16 cellular contexts compared by ENCODE assay signal in genomic region chr3:45170071-45170470, GRCh38. TPM values are rescaled to one million over a fixed set of nuclear protein-coding genes. Genes with fewer than 3 reads are reported as not detected.
DNase-seq lines count a peak whose midpoint lies in the region; ATAC-seq and TF ChIP-seq lines count a peak whose summit lies in the region.
"Had no signal": no experiment of that assay in that cellular context is flagged by ENCODE, and none has a peak within 500 bp of the region (broad histone marks: within the 10 kb centered on the region; RNA-seq: fewer than 3 reads in every experiment).

No MANE protein-coding gene starts in this region.

- BruUV-seq in Panc1 (replicated peaks; lab: Mats Ljungman, UMichigan) = no TSS peak

- H3K36me3 ChIP-seq in ACC112 (ENCODE audit: insufficient read depth, low read length) = no peaks in the 10 kb centered on the region
- no peaks in the 10 kb centered on the region for H3K36me3 ChIP-seq in Panc1 (ENCODE audit: control insufficient read depth, insufficient read depth, low read length)
- no peaks in the 10 kb centered on the region for H3K36me3 ChIP-seq in neuronal stem cell (replicated peaks in 1 of 2; ENCODE audit: control insufficient read depth in 2 of 2, insufficient read depth in 2 of 2, low read length in 2 of 2)
- H3K36me3 ChIP-seq: breast epithelium had no signal

- peak overlapping the region; percentile 42 for H2AFZ ChIP-seq in ACC112 (ENCODE audit: low read length, unreplicated experiment)
- H2AFZ ChIP-seq in neuronal stem cell (ENCODE audit: low read length) = peak overlapping the region; percentile 36

- TF ChIP-seq CTCF in Panc1 (IDR thresholded peaks at IDR 0.05) (no peak), foreskin fibroblast (IDR thresholded peaks at IDR 0.05; ENCODE audit: low read depth, low read length) (no peak)

- H3K9me3 ChIP-seq in Panc1 (ENCODE audit: control insufficient read depth, insufficient read depth, low read depth, low read length) = no peaks in the 10 kb centered on the region
- H3K9me3 ChIP-seq in neuronal stem cell (replicated peaks in 1 of 2; ENCODE audit: control insufficient read depth in 2 of 2, insufficient read depth in 1 of 2, low read depth in 1 of 2, low read length in 2 of 2) = peaks cover 0 to 3% of the 10 kb centered on the region in 2 donors
- H3K9me3 ChIP-seq: breast epithelium had no signal

- no peak overlapping the region for H3K4ac ChIP-seq in neuronal stem cell (ENCODE audit: low read length)

- H3K4me3 ChIP-seq in ACC112 (ENCODE audit: low read depth, low read length) (no peak overlapping the region), Panc1 (ENCODE audit: low read depth in 2 of 2, low read length in 2 of 2) (no peak overlapping the region), foreskin fibroblast (ENCODE audit: low read depth in 1 of 2, low read length in 2 of 2) (no peak overlapping the region), neuronal stem cell (ENCODE audit: low read length in 2 of 2) (no peak overlapping the region)
- H3K4me3 ChIP-seq: breast epithelium had no signal

- DNase-seq in Panc1 (ENCODE audit: low read depth, low spot score) = no peak
- DNase-seq in foreskin fibroblast = peak; percentile 31 to 61
- DNase-seq in neuronal stem cell (ENCODE audit: low spot score) = no peak
- DNase-seq in NCI-H226 = no peak
- DNase-seq in stimulated activated effector memory CD8-positive, alpha-beta T cell treated with anti-CD3 and anti-CD28 coated beads, Interleukin-12 subunit alpha, Interleukin-12 subunit beta, amount 100 ng/mL, for 72 hours (ENCODE audit: low spot score in 2 of 2) = no peak
- DNase-seq: activated CD4-positive, CD25-positive, alpha-beta regulatory T cell; activated CD8-positive, alpha-beta memory T cell treated with anti-CD3 and anti-CD28 coated beads, Interleukin-2, amount 50 U/mL, for 48 hours; NCI-H1436; stimulated activated CD4-positive, alpha-beta T cell treated with anti-CD3 and anti-CD28 coated beads, Interleukin-4, amount 100 ng/mL, for 1 hour; SW 1271 had no signal

- no peaks in the 10 kb centered on the region for H3K27me3 ChIP-seq in ACC112 (ENCODE audit: insufficient read depth, low read length)
- no peaks in the 10 kb centered on the region for H3K27me3 ChIP-seq in Panc1 (ENCODE audit: control insufficient read depth, insufficient read depth, low read length)
- H3K27me3 ChIP-seq in neuronal stem cell (ENCODE audit: control insufficient read depth in 3 of 3, insufficient read depth in 3 of 3, low read depth in 1 of 3, low read length in 3 of 3) = peaks cover 0 to 3% (median 0%) of the 10 kb centered on the region in 3 experiments
- H3K27me3 ChIP-seq: breast epithelium had no signal

- no peak overlapping the region for H3K4me2 ChIP-seq in neuronal stem cell (ENCODE audit: insufficient read depth, low read length, poor library complexity, severe bottlenecking)

- no peak overlapping the region for H2BK5ac ChIP-seq in neuronal stem cell (ENCODE audit: low read length)

- intact Hi-C loops in Panc1 (cut with micrococcal nuclease; ENCODE audit: unreplicated experiment) = no loop called here

- no peak overlapping the region for H3K14ac ChIP-seq in neuronal stem cell (ENCODE audit: low read length)

- H3K27ac ChIP-seq in ACC112 (ENCODE audit: low read depth, low read length) (no peak overlapping the region), Panc1 (ENCODE audit: low read length) (peak overlapping the region; percentile 23; the same call in 1 of the 2 replicates), neuronal stem cell (replicated peaks; ENCODE audit: low read length) (no peak overlapping the region)

- in situ Hi-C loops in Panc1 (cut with HindIII; ENCODE audit: low pct_unique_long_range_greater_than_20kb, low sequenced_read_pairs) = no loop called here

- H3K4me1 ChIP-seq in ACC112 (ENCODE audit: control insufficient read depth, insufficient read depth, low read length, unreplicated experiment) (peaks cover 13% of the 10 kb centered on the region), Panc1 (ENCODE audit: control insufficient read depth, insufficient read depth, low read length) (peaks cover 19% of the 10 kb centered on the region), neuronal stem cell (ENCODE audit: control insufficient read depth in 2 of 2, insufficient read depth in 1 of 2, low read depth in 1 of 2, low read length in 2 of 2) (peaks cover 7 to 19% of the 10 kb centered on the region in 2 donors)

- H3K9me3 Mint-ChIP-seq in stimulated activated effector memory CD8-positive, alpha-beta T cell treated with anti-CD3 and anti-CD28 coated beads, Interleukin-12 subunit alpha, Interleukin-12 subunit beta, amount 100 ng/mL, for 72 hours = no peaks in the 10 kb centered on the region
- H3K9me3 Mint-ChIP-seq: activated naive CD4-positive, alpha-beta T cell treated with anti-CD3 and anti-CD28 coated beads, Interleukin-2, amount 50 U/mL, for 24 hours had no signal

- H3K27ac Mint-ChIP-seq in stimulated activated effector memory CD8-positive, alpha-beta T cell treated with anti-CD3 and anti-CD28 coated beads, Interleukin-12 subunit alpha, Interleukin-12 subunit beta, amount 100 ng/mL, for 72 hours = no peak overlapping the region

- H2BK12ac ChIP-seq in neuronal stem cell (ENCODE audit: low read length) = no peak overlapping the region

- no peak overlapping the region for H3K23ac ChIP-seq in neuronal stem cell (ENCODE audit: low read depth, low read length, poor library complexity)

- H2AK5ac ChIP-seq in neuronal stem cell (ENCODE audit: low read depth, low read length) = no peak overlapping the region

- POLR2A ChIA-PET in Panc1 (lab: Charles Lee) = no interaction called here

- H3K79me1 ChIP-seq in neuronal stem cell (ENCODE audit: low read depth, low read length) = no peaks in the 10 kb centered on the region

- peaks cover 13% of the 10 kb centered on the region for H3K4me1 Mint-ChIP-seq in stimulated activated effector memory CD8-positive, alpha-beta T cell treated with anti-CD3 and anti-CD28 coated beads, Interleukin-12 subunit alpha, Interleukin-12 subunit beta, amount 100 ng/mL, for 72 hours

- no peak overlapping the region for H2BK15ac ChIP-seq in neuronal stem cell (ENCODE audit: low read length)

- no peak overlapping the region for H4K8ac ChIP-seq in neuronal stem cell (ENCODE audit: low read depth, low read length)

- ATAC-seq in Panc1 (no peak), GM21526 (IDR thresholded peaks at IDR 0.05; ENCODE audit: low FRiP score, unreplicated experiment) (no peak), GM18505 (IDR thresholded peaks at IDR 0.05; ENCODE audit: unreplicated experiment) (no peak)
- no peak for ATAC-seq in stimulated activated effector memory CD8-positive, alpha-beta T cell treated with anti-CD3 and anti-CD28 coated beads, Interleukin-12 subunit alpha, Interleukin-12 subunit beta, amount 100 ng/mL, for 72 hours

- CTCF ChIA-PET in Panc1 (lab: Charles Lee) = no interaction called here

- no peak overlapping the region for H3K9ac ChIP-seq in neuronal stem cell (ENCODE audit: low read depth, low read length, poor library complexity)

- WGBS in neuronal stem cell (ENCODE audit: extremely low coverage in 2 of 2, insufficient read length in 2 of 2, insufficient replicate concordance in 1 of 2), 2 donors = no CpG with 5 or more reads among the region's 3 CpGs

- no peak overlapping the region for H2BK120ac ChIP-seq in neuronal stem cell (ENCODE audit: low read depth, low read length)

- no peak overlapping the region for H3K18ac ChIP-seq in neuronal stem cell (ENCODE audit: low read length)

- H3K36me3 Mint-ChIP-seq in stimulated activated effector memory CD8-positive, alpha-beta T cell treated with anti-CD3 and anti-CD28 coated beads, Interleukin-12 subunit alpha, Interleukin-12 subunit beta, amount 100 ng/mL, for 72 hours = no peaks in the 10 kb centered on the region

- H3K79me2 ChIP-seq in ACC112 (ENCODE audit: control insufficient read depth, insufficient read depth, low read length, unreplicated experiment) = no peaks in the 10 kb centered on the region

- no peak overlapping the region for H4K91ac ChIP-seq in neuronal stem cell (ENCODE audit: low read depth, low read length, poor library complexity)

- H3K4me3 Mint-ChIP-seq in stimulated activated effector memory CD8-positive, alpha-beta T cell treated with anti-CD3 and anti-CD28 coated beads, Interleukin-12 subunit alpha, Interleukin-12 subunit beta, amount 100 ng/mL, for 72 hours = no peak overlapping the region
- H3K4me3 Mint-ChIP-seq: activated naive CD4-positive, alpha-beta T cell treated with anti-CD3 and anti-CD28 coated beads, Interleukin-2, amount 50 U/mL, for 24 hours had no signal

- no peak for TF ChIP-seq POLR2A in GM18505 (IDR thresholded peaks at IDR 0.05; ENCODE audit: borderline replicate concordance, extremely low read depth, insufficient read depth, insufficient read length)

RNA-seq across cellular contexts. Expression of gene CDCP1, which starts 23.9 kb away (rescaled TPM):
- 47.8 TPM for total RNA-seq in Panc1 (2021; ENCODE audit: unreplicated experiment)
- 15.4 TPM for polyA plus RNA-seq in Panc1 (2012; ENCODE audit: insufficient read length)
- polyA plus RNA-seq in neuronal stem cell (2013, experiment 1 of 2) = 0.01 TPM
- 0.01 TPM for polyA plus RNA-seq in neuronal stem cell (2013, experiment 2 of 2)
- total RNA-seq: OCI-LY7 had no signal

RNA-seq across cellular contexts. Expression of gene TMEM158, which starts 56.0 kb away (rescaled TPM):
- 7.3 TPM for total RNA-seq in Panc1 (2021; ENCODE audit: unreplicated experiment)
- 2.7 TPM for polyA plus RNA-seq in Panc1 (2012; ENCODE audit: insufficient read length)
- 9.2 TPM for polyA plus RNA-seq in neuronal stem cell (2013, experiment 1 of 2)
- 9.1 TPM for polyA plus RNA-seq in neuronal stem cell (2013, experiment 2 of 2)
- total RNA-seq: OCI-LY7 had no signal

Comparison
In these comparisons a context has a peak if more than half of its experiments do, and no peak if none do; other contexts are left out.
1. DNase-seq: peak in foreskin fibroblast (2 of 2); none in Panc1 (single experiment), neuronal stem cell (single experiment), NCI-H226 (single experiment) and stimulated activated effector memory CD8-positive, alpha-beta T cell treated with anti-CD3 and anti-CD28 coated beads, Interleukin-12 subunit alpha, Interleukin-12 subunit beta, amount 100 ng/mL, for 72 hours (0 of 2).